Comparison of ENCODE assay signal across 12 cellular contexts in genomic region chr14:79161576-79161975, GRCh38.
DNase-seq lines count a peak whose midpoint lies in the region; ATAC-seq and TF ChIP-seq lines count a peak whose summit lies in the region.
"Had no signal": no experiment of that assay in that cellular context is flagged by ENCODE, and none has a peak within 500 bp of the region (broad histone marks: within the 10 kb centered on the region; RNA-seq: fewer than 3 reads in every experiment).

No MANE protein-coding gene starts in this region.

- H3K4me1 ChIP-seq in MM.1S (ENCODE audit: low read length) = no peaks in the 10 kb centered on the region

- peaks cover 7% of the 10 kb centered on the region for H3K4me1 Mint-ChIP-seq in endothelial cell (ENCODE audit: unreplicated experiment)
- H3K4me1 Mint-ChIP-seq: IgD-negative memory B cell; stimulated activated naive CD8-positive, alpha-beta T cell treated with anti-CD3 and anti-CD28 coated beads, Interleukin-15, amount 100 ng/mL, for 72 hours had no signal

- no peak overlapping the region for H3K4me2 ChIP-seq in MM.1S (ENCODE audit: low read depth, low read length)

- no peaks in the 10 kb centered on the region for H3K9me3 Mint-ChIP-seq in endothelial cell (ENCODE audit: unreplicated experiment)

- no peaks in the 10 kb centered on the region for H3F3A ChIP-seq in MM.1S (ENCODE audit: insufficient read depth, low read length)

- no peaks in the 10 kb centered on the region for H3K79me2 ChIP-seq in MM.1S (ENCODE audit: low read length)

- no peak overlapping the region for H3K4me3 ChIP-seq in MM.1S (ENCODE audit: low read length)

- no peak overlapping the region for H3K27ac ChIP-seq in MM.1S (ENCODE audit: low read length)

- no peak overlapping the region for H3K9ac ChIP-seq in MM.1S (ENCODE audit: low read length)

- H3K9me2 ChIP-seq in MM.1S (replicated peaks; ENCODE audit: insufficient read depth, low read length) = no peaks in the 10 kb centered on the region

- no peak overlapping the region for H3K4me3 Mint-ChIP-seq in endothelial cell (ENCODE audit: unreplicated experiment)
- H3K4me3 Mint-ChIP-seq: IgD-negative memory B cell; stimulated activated naive CD8-positive, alpha-beta T cell treated with anti-CD3 and anti-CD28 coated beads, Interleukin-15, amount 100 ng/mL, for 72 hours had no signal

- no peaks in the 10 kb centered on the region for H3K36me3 Mint-ChIP-seq in endothelial cell (ENCODE audit: low read depth, unreplicated experiment)
- H3K36me3 Mint-ChIP-seq: IgD-negative memory B cell had no signal

- no peak for ATAC-seq in GM18519 (IDR thresholded peaks at IDR 0.05; ENCODE audit: low FRiP score, unreplicated experiment)
- ATAC-seq: stimulated activated naive CD8-positive, alpha-beta T cell treated with anti-CD3 and anti-CD28 coated beads, Interleukin-15, amount 100 ng/mL, for 72 hours had no signal

- DNase-seq in ELF-1 (ENCODE audit: low read depth, low spot score) (peak; percentile 14), NCI-H460 (ENCODE audit: extremely low read depth, low read depth) (peak; percentile 48), endothelial cell (ENCODE audit: low spot score) (peak; percentile 54), mucosa of gallbladder (ENCODE audit: low spot score) (peak; percentile 33), NCI-H1694 treated with DMSO at 0.1 percent for 48 hours (lab: John Stamatoyannopoulos, UW) (no peak), MM.1S (no peak), SIG-M5 (lab: John Stamatoyannopoulos, UW) (no peak)
- DNase-seq: activated naive CD4-positive, alpha-beta T cell; effector memory CD4-positive, alpha-beta T cell; stimulated activated naive CD8-positive, alpha-beta T cell treated with anti-CD3 and anti-CD28 coated beads, Interleukin-15, amount 100 ng/mL, for 72 hours had no signal

- no peaks in the 10 kb centered on the region for H4K20me1 ChIP-seq in MM.1S (ENCODE audit: insufficient read depth, low read length)

- no peaks in the 10 kb centered on the region for H3K27me3 Mint-ChIP-seq in endothelial cell (ENCODE audit: unreplicated experiment)
- H3K27me3 Mint-ChIP-seq: IgD-negative memory B cell; stimulated activated naive CD8-positive, alpha-beta T cell treated with anti-CD3 and anti-CD28 coated beads, Interleukin-15, amount 100 ng/mL, for 72 hours had no signal

- no peaks in the 10 kb centered on the region for H3K36me3 ChIP-seq in MM.1S (replicated peaks; ENCODE audit: insufficient read depth, low read length)

- H3K9me3 ChIP-seq in MM.1S (replicated peaks; ENCODE audit: insufficient read depth, low read length) = no peaks in the 10 kb centered on the region

- H3K27ac Mint-ChIP-seq in endothelial cell (ENCODE audit: unreplicated experiment) = no peak overlapping the region
- H3K27ac Mint-ChIP-seq: IgD-negative memory B cell; stimulated activated naive CD8-positive, alpha-beta T cell treated with anti-CD3 and anti-CD28 coated beads, Interleukin-15, amount 100 ng/mL, for 72 hours had no signal

- H2AFZ ChIP-seq in MM.1S (ENCODE audit: low read length) = no peak overlapping the region

- no peaks in the 10 kb centered on the region for H3K27me3 ChIP-seq in MM.1S (replicated peaks; ENCODE audit: insufficient read depth, low read length)

- TF ChIP-seq CTCF in endothelial cell (IDR thresholded peaks at IDR 0.05; ENCODE audit: unreplicated experiment) (no peak), MM.1S (IDR thresholded peaks at IDR 0.05; ENCODE audit: low read length) (no peak)

Comparison
In these comparisons a context has a peak if more than half of its experiments do, and no peak if none do; other contexts are left out.
1. DNase-seq: peak in ELF-1 (single experiment), NCI-H460 (single experiment), endothelial cell (single experiment) and mucosa of gallbladder (single experiment); none in NCI-H1694 treated with DMSO at 0.1 percent for 48 hours (single experiment), MM.1S (single experiment) and SIG-M5 (single experiment).